1 cellular context compared by ENCODE assay signal in genomic region chr10:11894381-11895107, GRCh38.
TF ChIP-seq lines count a peak whose summit lies in the region.

No MANE protein-coding gene starts in this region.

TF ChIP-seq in K562, 482 proteins besides CTCF, POLR2A, EP300 and RAD21 (continued from another document and continues in another):
- TF ChIP-seq ZNF655 (CRISPR knock-in tag; IDR thresholded peaks at IDR 0.05) (no peak), YY1 (IDR thresholded peaks at IDR 0.05; ENCODE audit: borderline replicate concordance in 1 of 3, control insufficient read depth in 1 of 3, extremely low read depth in 1 of 3, insufficient read depth in 3 of 3, insufficient read length in 1 of 3, insufficient replicate concordance in 2 of 3, low read depth in 1 of 3, low read length in 2 of 3) (peak in 2 of 3 experiments; percentile 12 to 67), ILF3 (IDR thresholded peaks at IDR 0.05; ENCODE audit: borderline replicate concordance) (no peak), NR4A1 (CRISPR knock-in tag; IDR thresholded peaks at IDR 0.05) (no peak), NR4A1 (tag; IDR thresholded peaks at IDR 0.05) (no peak), ZSCAN32 (CRISPR knock-in tag; IDR thresholded peaks at IDR 0.05) (no peak), GTF2F1 (IDR thresholded peaks at IDR 0.05; ENCODE audit: low read depth, low read length) (peak; percentile 89), ELF2 (CRISPR knock-in tag; IDR thresholded peaks at IDR 0.05) (no peak), CTBP1 (IDR thresholded peaks at IDR 0.05; ENCODE audit: borderline replicate concordance) (peak; percentile 40; the same call in 1 of the 2 replicates), THRB (CRISPR knock-in tag; conservative IDR thresholded peaks at IDR 0.05) (no peak), KHSRP (IDR thresholded peaks at IDR 0.05) (no peak), CHD4 (IDR thresholded peaks at IDR 0.05; ENCODE audit: insufficient read depth, insufficient replicate concordance, low read depth, low read length, poor library complexity, severe bottlenecking) (no peak), CAMTA2 (CRISPR knock-in tag; conservative IDR thresholded peaks at IDR 0.05) (no peak), TCFL5 (CRISPR knock-in tag; conservative IDR thresholded peaks at IDR 0.05) (no peak), NFRKB (IDR thresholded peaks at IDR 0.05; ENCODE audit: low read depth) (no peak; the same call in 1 of the 2 replicates), ARID1B (IDR thresholded peaks at IDR 0.05) (peak; percentile 62; the same call in 1 of the 2 replicates), CBX8 (IDR thresholded peaks at IDR 0.05; ENCODE audit: borderline replicate concordance, extremely low read depth, low read depth, low read length, poor library complexity, severe bottlenecking) (no peak), MAX (CRISPR knock-in tag; IDR thresholded peaks at IDR 0.05) (peak; percentile 92), FOXJ2 (tag; IDR thresholded peaks at IDR 0.05) (no peak), POLR2AphosphoS2 (IDR thresholded peaks at IDR 0.05; ENCODE audit: low read length) (no peak), SMAD2 (IDR thresholded peaks at IDR 0.05; ENCODE audit: low read depth, low read length) (no peak), ZNF184 (CRISPR knock-in tag; IDR thresholded peaks at IDR 0.05) (no peak), PTRF (tag; IDR thresholded peaks at IDR 0.05) (no peak), SLC30A9 (CRISPR knock-in tag; IDR thresholded peaks at IDR 0.05) (no peak), ZNF197 (CRISPR knock-in tag; IDR thresholded peaks at IDR 0.05; ENCODE audit: low read depth) (no peak), HNRNPLL (IDR thresholded peaks at IDR 0.05; ENCODE audit: low read depth, low read length, poor library complexity, severe bottlenecking) (peak; percentile 58), PURB (CRISPR knock-in tag; IDR thresholded peaks at IDR 0.05; ENCODE audit: low read depth) (no peak), CSDE1 (IDR thresholded peaks at IDR 0.05) (peak in 1 of 2 experiments; percentile 24; a peak in 1 of 4 replicates), GATAD2B (IDR thresholded peaks at IDR 0.05; ENCODE audit: borderline replicate concordance) (no peak), MGA (IDR thresholded peaks at IDR 0.05) (peak; percentile 54), SRSF9 (IDR thresholded peaks at IDR 0.05; ENCODE audit: borderline replicate concordance, low read depth, low read length) (no peak), ZBTB49 (CRISPR knock-in tag; IDR thresholded peaks at IDR 0.05; ENCODE audit: borderline replicate concordance) (no peak), POLR3A (IDR thresholded peaks at IDR 0.05; ENCODE audit: borderline replicate concordance, extremely low read depth, insufficient read depth, insufficient read length) (no peak), GABPB2 (CRISPR knock-in tag; conservative IDR thresholded peaks at IDR 0.05) (no peak), KDM2B (CRISPR knock-in tag; IDR thresholded peaks at IDR 0.05) (no peak), NCOA1 (IDR thresholded peaks at IDR 0.05; ENCODE audit: low read depth) (peak; percentile 79), MAZ (CRISPR knock-in tag; conservative IDR thresholded peaks at IDR 0.05 in 1 of 2, IDR thresholded peaks at IDR 0.05 in 1 of 2) (peak in 1 of 2 experiments; percentile 81; a peak in 3 of 4 replicates), SIX5 (IDR thresholded peaks at IDR 0.05; ENCODE audit: borderline replicate concordance in 1 of 2, insufficient read depth in 1 of 2, low read depth in 1 of 2, low read length in 2 of 2) (no peak), ZKSCAN8 (CRISPR knock-in tag; IDR thresholded peaks at IDR 0.05) (no peak), ETV5 (CRISPR knock-in tag; IDR thresholded peaks at IDR 0.05; ENCODE audit: low read depth) (peak; percentile 99), HDAC8 (tag; IDR thresholded peaks at IDR 0.05) (no peak), MED1 (CRISPR knock-in tag; IDR thresholded peaks at IDR 0.05; ENCODE audit: borderline replicate concordance) (no peak), CREM (IDR thresholded peaks at IDR 0.05; ENCODE audit: low read depth) (0 out of 2 replicates have a peak, but pooled peaks have one; percentile 8), TFAM (CRISPR knock-in tag; conservative IDR thresholded peaks at IDR 0.05) (no peak), GABPB1 (CRISPR knock-in tag; IDR thresholded peaks at IDR 0.05) (peak; percentile 95), RHOXF2B (CRISPR knock-in tag; conservative IDR thresholded peaks at IDR 0.05) (no peak), ZNF518B (CRISPR knock-in tag; IDR thresholded peaks at IDR 0.05) (no peak), RBM39 (optimal IDR thresholded peaks at IDR 0.05; ENCODE audit: low read depth, low read length) (no peak), ZNF232 (CRISPR knock-in tag; IDR thresholded peaks at IDR 0.05) (no peak), NCOA4 (IDR thresholded peaks at IDR 0.05; ENCODE audit: partially characterized antibody) (no peak)
